ENCODE assay signal across 1 cellular context in genomic region chr10:99551158-99551557, GRCh38.
TF ChIP-seq lines count a peak whose summit lies in the region.

No MANE protein-coding gene starts in this region.

TF ChIP-seq in IMR-90, 13 proteins besides CTCF, POLR2A, EP300 and RAD21 (continued from another document):
- TF ChIP-seq ELK1 (IDR thresholded peaks at IDR 0.05; ENCODE audit: borderline replicate concordance, low read depth, low read length) (no peak), RCOR1 (IDR thresholded peaks at IDR 0.05; ENCODE audit: insufficient replicate concordance, low read length) (no peak), MAFK (IDR thresholded peaks at IDR 0.05; ENCODE audit: low read depth, low read length) (no peak), CHD1 (IDR thresholded peaks at IDR 0.05; ENCODE audit: low read depth, low read length) (no peak)
